In the genomic region with DNA sequence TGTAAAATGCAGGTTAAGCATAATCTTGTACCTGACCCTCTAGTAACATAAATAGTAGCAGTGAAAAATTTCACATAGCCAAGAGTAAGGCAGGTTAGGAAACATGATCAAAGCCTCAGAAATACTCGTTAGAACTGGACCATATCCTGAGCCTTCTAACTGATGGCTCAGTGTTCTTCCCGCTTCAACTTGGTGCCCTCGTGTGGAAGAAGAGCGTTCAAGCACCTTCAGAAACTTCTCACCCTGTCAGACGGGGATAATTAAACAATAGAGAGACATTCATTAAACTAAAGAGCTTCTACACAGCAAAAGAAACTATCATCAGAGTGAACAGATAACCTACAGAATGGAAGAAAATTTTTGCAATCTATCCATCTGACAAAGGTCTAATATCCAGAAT, we compare ENCODE assay signal across 8 cellular contexts.
DNase-seq lines count a peak whose midpoint lies in the region; TF ChIP-seq lines count a peak whose summit lies in the region.

No MANE protein-coding gene starts in this region.

- WGBS in endodermal cell (ENCODE audit: insufficient coverage in 1 of 2, insufficient read length in 1 of 2), 2 experiments: 7 to 8% methylated on average over 4 to 5 of the region's 5 CpGs

- DNase-seq in DMS153 treated with DMSO at 0.1 percent for 48 hours (lab: John Stamatoyannopoulos, UW; ENCODE audit: unreplicated experiment) (peak; percentile 4), HFFc6 (peak; percentile 17), Peyer's patch (no peak), endodermal cell (peak; percentile 65), osteocyte (ENCODE audit: extremely low spot score, unreplicated experiment) (no peak), activated gamma-delta T cell treated with Interleukin-2 at 50 U/mL for 16 hours (no peak)
- no peak for DNase-seq in stimulated activated CD4-positive, alpha-beta T cell treated with anti-CD3 and anti-CD28 coated beads, Interleukin-2, amount 100 ng/mL, for 24 hours
- no peak for DNase-seq in activated CD4-positive, CD25-positive, alpha-beta regulatory T cell (lab: John Stamatoyannopoulos, UW)

- no peaks in the 10 kb centered on the region for H3K9me3 Mint-ChIP-seq in HFFc6
- peaks cover 9% of the 10 kb centered on the region for H3K9me3 Mint-ChIP-seq in endodermal cell
- H3K9me3 Mint-ChIP-seq in osteocyte (ENCODE audit: unreplicated experiment): no peaks in the 10 kb centered on the region

- peak; percentile 68 for TF ChIP-seq CTCF in HFFc6 (IDR thresholded peaks at IDR 0.05)
- TF ChIP-seq CTCF in Peyer's patch (IDR thresholded peaks at IDR 0.05): peak in 5 of 6 experiments; percentile 6 to 60 (median 52)
- TF ChIP-seq CTCF in endodermal cell (conservative IDR thresholded peaks at IDR 0.05): peak; percentile 92
- TF ChIP-seq CTCF in osteocyte (IDR thresholded peaks at IDR 0.05): peak; percentile 60

- peak overlapping the region; percentile 45 for H3K27ac Mint-ChIP-seq in HFFc6
- H3K27ac Mint-ChIP-seq in endodermal cell: no peak overlapping the region
- peak overlapping the region; percentile 33 for H3K27ac Mint-ChIP-seq in osteocyte (ENCODE audit: unreplicated experiment)

- no peaks in the 10 kb centered on the region for H3K4me1 ChIP-seq in Peyer's patch
- H3K4me1 ChIP-seq in endodermal cell (ENCODE audit: control insufficient read depth, insufficient read depth, low read length): peaks cover 4% of the 10 kb centered on the region

- H3K36me3 Mint-ChIP-seq in HFFc6 (ENCODE audit: low read depth): peaks cover 74% of the 10 kb centered on the region
- peaks cover 56% of the 10 kb centered on the region for H3K36me3 Mint-ChIP-seq in endodermal cell (ENCODE audit: low read depth)
- peaks cover 74% of the 10 kb centered on the region for H3K36me3 Mint-ChIP-seq in osteocyte (ENCODE audit: unreplicated experiment)

- H3K27me3 ChIP-seq in Peyer's patch: no peaks in the 10 kb centered on the region
- no peaks in the 10 kb centered on the region for H3K27me3 ChIP-seq in endodermal cell (ENCODE audit: control insufficient read depth, insufficient read depth, low read length, poor library complexity, severe bottlenecking)

- H3K4me3 Mint-ChIP-seq in HFFc6 (peak overlapping the region; percentile 2; the same call in 1 of the 2 replicates), endodermal cell (no peak overlapping the region), osteocyte (ENCODE audit: unreplicated experiment) (no peak overlapping the region)

- H3K36me3 ChIP-seq in Peyer's patch (peaks cover 0 to 65% (median 0%) of the 10 kb centered on the region in 3 donors), endodermal cell (ENCODE audit: control insufficient read depth, insufficient read depth, low read length) (peaks cover 82% of the 10 kb centered on the region)

- peaks cover 18% of the 10 kb centered on the region for H3K4me1 Mint-ChIP-seq in HFFc6 (ENCODE audit: low read depth)
- peaks cover 12% of the 10 kb centered on the region for H3K4me1 Mint-ChIP-seq in endodermal cell
- peaks cover 3% of the 10 kb centered on the region for H3K4me1 Mint-ChIP-seq in osteocyte (ENCODE audit: unreplicated experiment)

- no peak overlapping the region for H3K9ac ChIP-seq in endodermal cell (ENCODE audit: extremely low read depth, low read length, poor library complexity, severe bottlenecking)

- TF ChIP-seq POLR2A in Peyer's patch (IDR thresholded peaks at IDR 0.05): no peak

- H3K9me3 ChIP-seq in Peyer's patch (no peaks in the 10 kb centered on the region), endodermal cell (ENCODE audit: control insufficient read depth, low read length) (peaks cover 9% of the 10 kb centered on the region)

- H3K27me3 Mint-ChIP-seq in HFFc6 (ENCODE audit: insufficient read depth) (peaks cover 18% of the 10 kb centered on the region), endodermal cell (ENCODE audit: insufficient read depth) (no peaks in the 10 kb centered on the region), osteocyte (ENCODE audit: unreplicated experiment) (no peaks in the 10 kb centered on the region)

- H3K4me3 ChIP-seq in Peyer's patch (no peak overlapping the region), endodermal cell (ENCODE audit: low read length) (no peak overlapping the region)

- no peak overlapping the region for H3K27ac ChIP-seq in Peyer's patch
- H3K27ac ChIP-seq in endodermal cell (ENCODE audit: low read depth, low read length): no peak overlapping the region

Comparison
In these comparisons a context has a peak if more than half of its experiments do, and no peak if none do; other contexts are left out.
1. DNase-seq: peak in DMS153 treated with DMSO at 0.1 percent for 48 hours (single experiment), HFFc6 (single experiment) and endodermal cell (single experiment); none in Peyer's patch (0 of 3), osteocyte (single experiment), stimulated activated CD4-positive, alpha-beta T cell treated with anti-CD3 and anti-CD28 coated beads, Interleukin-2, amount 100 ng/mL, for 24 hours (0 of 2), activated CD4-positive, CD25-positive, alpha-beta regulatory T cell (0 of 4) and activated gamma-delta T cell treated with Interleukin-2 at 50 U/mL for 16 hours (single experiment).
2. Peak in every context shown above with its lines, with median percentiles within 50 percentile points of each other: CTCF ChIP-seq.